ENCODE assay signal across 24 cellular contexts in the genomic region with DNA sequence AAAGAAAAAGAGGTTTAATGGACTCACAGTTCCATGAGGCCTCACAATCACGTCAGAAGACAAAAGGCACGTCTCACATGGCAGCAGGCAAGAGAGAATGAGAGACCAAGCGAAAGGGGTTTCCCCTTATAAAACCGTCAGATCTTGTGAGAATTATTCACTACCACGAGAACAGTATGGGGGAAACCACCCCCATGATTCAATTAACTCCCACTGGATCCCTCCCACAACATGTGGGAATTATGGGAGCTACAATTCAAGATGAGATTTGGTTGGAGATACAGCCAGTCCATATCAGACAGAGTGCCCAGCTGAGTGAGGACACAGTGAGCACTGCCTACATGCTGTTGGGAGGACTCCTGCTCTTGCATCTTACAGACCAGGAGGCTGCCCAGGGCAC.
"Had no signal": no experiment of that assay in that cellular context is flagged by ENCODE, and none has a peak within 500 bp of the region (broad histone marks: within the 10 kb centered on the region; RNA-seq: fewer than 3 reads in every experiment).

No MANE protein-coding gene starts in this region.

- H3K27ac ChIP-seq: coronary artery, epithelial cell of prostate, foreskin keratinocyte, heart right ventricle, left lung, lower lobe of right lung had no signal

- H3K4me1 Mint-ChIP-seq: endodermal cell had no signal

- H3K4me1 ChIP-seq: foreskin keratinocyte, heart right ventricle, left lung, lower lobe of right lung had no signal

- H3K36me3 ChIP-seq: heart right ventricle, left lung, lower lobe of right lung had no signal

- H3K36me3 Mint-ChIP-seq: mesothelial cell of epicardium had no signal

- DNase-seq: effector CD8-positive, alpha-beta T cell; effector memory CD8-positive, alpha-beta T cell; endodermal cell; erythroblast; foreskin keratinocyte; glutamatergic neuron; heart right ventricle; hippocampal formation; left cardiac atrium; left lung; left ventricle myocardium superior; lower lobe of right lung; mesenchymal stem cell; mucosa of descending colon; naive B cell had no signal

- H3K9me3 Mint-ChIP-seq: effector memory CD8-positive, alpha-beta T cell; endodermal cell; mesothelial cell of epicardium had no signal

- H3K27ac Mint-ChIP-seq: effector memory CD8-positive, alpha-beta T cell; endodermal cell; mesothelial cell of epicardium; naive B cell had no signal

- H3K9me3 ChIP-seq: heart right ventricle, left lung, lower lobe of right lung, mucosa of descending colon had no signal

- H3K4me3 ChIP-seq: coronary artery, heart right ventricle, left lung, lower lobe of right lung, mucosa of descending colon had no signal

- H3K4me3 Mint-ChIP-seq: effector memory CD8-positive, alpha-beta T cell; endodermal cell; mesothelial cell of epicardium; naive B cell had no signal

- FAIRE-seq: colon, endometrium, frontal cortex, islet of Langerhans, keratinocyte had no signal

- ATAC-seq: effector memory CD8-positive, alpha-beta T cell; esophagus mucosa; foreskin keratinocyte; heart right ventricle; left cardiac atrium; left lung; left ventricle myocardium superior; lower lobe of right lung; mucosa of descending colon had no signal
